ENCODE assay signal across 17 cellular contexts in the genomic region with DNA sequence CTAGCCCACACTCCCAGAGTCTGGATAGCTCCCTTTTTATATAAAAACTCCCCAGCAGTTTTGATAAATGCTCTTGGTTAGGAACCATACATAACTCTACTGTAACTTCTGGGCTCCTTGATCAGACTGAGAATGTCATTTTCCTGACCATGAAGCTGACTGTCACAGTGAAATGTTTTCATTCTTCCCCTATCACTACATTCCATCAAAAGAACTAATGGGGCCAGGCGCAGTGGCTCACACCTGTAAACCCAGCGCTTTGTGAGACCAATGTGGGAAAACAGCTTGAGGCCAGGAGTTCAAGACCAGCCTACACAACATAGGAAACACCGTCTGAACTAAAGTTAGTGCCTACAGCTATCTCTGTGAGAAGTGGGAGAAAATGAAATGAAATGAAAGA.
"Had no signal": no experiment of that assay in that cellular context is flagged by ENCODE, and none has a peak within 500 bp of the region (broad histone marks: within the 10 kb centered on the region; RNA-seq: fewer than 3 reads in every experiment).

No MANE protein-coding gene starts in this region.

- H3K4me3 ChIP-seq: mucosa of descending colon, ovary, sigmoid colon, thoracic aorta had no signal

- H3K27me3 Mint-ChIP-seq: activated CD4-positive, alpha-beta memory T cell treated with anti-CD3 and anti-CD28 coated beads for 36 hours; activated naive CD8-positive, alpha-beta T cell treated with anti-CD3 and anti-CD28 coated beads, Interleukin-2, amount 10 ng/mL, durations not matched to agents 7 days and 5 days; effector memory CD8-positive, alpha-beta T cell; naive thymus-derived CD4-positive, alpha-beta T cell had no signal

- H3K9me3 Mint-ChIP-seq: activated CD4-positive, alpha-beta memory T cell treated with anti-CD3 and anti-CD28 coated beads for 36 hours; activated naive CD8-positive, alpha-beta T cell treated with anti-CD3 and anti-CD28 coated beads, Interleukin-2, amount 10 ng/mL, durations not matched to agents 7 days and 5 days; effector memory CD8-positive, alpha-beta T cell; naive thymus-derived CD4-positive, alpha-beta T cell had no signal

- H3K27ac Mint-ChIP-seq: activated CD4-positive, alpha-beta memory T cell treated with anti-CD3 and anti-CD28 coated beads for 36 hours; activated naive CD8-positive, alpha-beta T cell treated with anti-CD3 and anti-CD28 coated beads, Interleukin-2, amount 10 ng/mL, durations not matched to agents 7 days and 5 days; naive thymus-derived CD4-positive, alpha-beta T cell had no signal

- H3K9me3 ChIP-seq: mucosa of descending colon, ovary, sigmoid colon, thoracic aorta had no signal

- H3K36me3 ChIP-seq: ovary had no signal

- DNase-seq: activated CD4-positive, alpha-beta memory T cell treated with anti-CD3 and anti-CD28 coated beads for 36 hours; activated CD4-positive, CD25-positive, alpha-beta regulatory T cell treated with anti-CD3 and anti-CD28 coated beads, Interleukin-2, amount 50 U/mL, for 72 hours; activated gamma-delta T cell treated with Interleukin-2 at 50 U/mL for 16 hours; activated naive CD8-positive, alpha-beta T cell treated with anti-CD3 and anti-CD28 coated beads, Interleukin-2, amount 10 ng/mL, durations not matched to agents 7 days and 5 days; activated T-cell treated with anti-CD3 and anti-CD28 coated beads, Interleukin-2, amount 50 U/mL, for 48 hours; brain microvascular endothelial cell; dermis blood vessel endothelial cell; effector memory CD8-positive, alpha-beta T cell; mucosa of descending colon; naive thymus-derived CD4-positive, alpha-beta T cell; ovary; sigmoid colon; stimulated activated CD4-positive, alpha-beta T cell treated with anti-CD3 and anti-CD28 coated beads, Interleukin-1b, Interleukin-23, amount 100 ng/mL, for 48 hours; T-helper 1 cell; T1000 had no signal

- ATAC-seq: effector memory CD8-positive, alpha-beta T cell; left lobe of liver; mucosa of descending colon; naive thymus-derived CD4-positive, alpha-beta T cell had no signal

- H3K4me3 Mint-ChIP-seq: activated CD4-positive, alpha-beta memory T cell treated with anti-CD3 and anti-CD28 coated beads for 36 hours; activated naive CD8-positive, alpha-beta T cell treated with anti-CD3 and anti-CD28 coated beads, Interleukin-2, amount 10 ng/mL, durations not matched to agents 7 days and 5 days; effector memory CD8-positive, alpha-beta T cell; naive thymus-derived CD4-positive, alpha-beta T cell had no signal

- H3K27ac ChIP-seq: brain microvascular endothelial cell, ovary, sigmoid colon, thoracic aorta had no signal

- H3K27me3 ChIP-seq: brain microvascular endothelial cell, ovary, sigmoid colon had no signal

- H3K4me1 ChIP-seq: sigmoid colon had no signal

- H3K4me1 Mint-ChIP-seq: activated naive CD8-positive, alpha-beta T cell treated with anti-CD3 and anti-CD28 coated beads, Interleukin-2, amount 10 ng/mL, durations not matched to agents 7 days and 5 days had no signal
